ENCODE assay signal across 8 cellular contexts in genomic region chr11:83284501-83285051, GRCh38. TPM values are rescaled to one million over a fixed set of nuclear protein-coding genes. Genes with fewer than 3 reads are reported as not detected.
A peak's percentile ranks its signal among the peaks of the same experiment; 100 is the strongest.
DNase-seq lines count a peak whose midpoint lies in the region; ATAC-seq, FAIRE-seq and TF ChIP-seq lines count a peak whose summit lies in the region.

No MANE protein-coding gene starts in this region.

- POLR2A ChIA-PET in HepG2 (lab: Yijun Ruan, JAX), result interaction anchor here (0.9 to 3.6 kb wide), 6 partner anchors 8 to 384 kb away, joined by 3 to 28 read pairs (median 6); partner anchors contain the start of genes DDIAS, PCF11 and PRCP

- peak overlapping the region; percentile 88 for H3K27ac Mint-ChIP-seq in activated naive CD4-positive, alpha-beta T cell treated with anti-CD3 and anti-CD28 coated beads, Interleukin-2, amount 50 U/mL, for 24 hours
- H3K27ac Mint-ChIP-seq in activated naive CD4-positive, alpha-beta T cell treated with anti-CD3 and anti-CD28 coated beads, Interleukin-2, amount 50 U/mL, for 72 hours, result peak overlapping the region; percentile 98 to 99

- intact Hi-C loops in HepG2 (cut with micrococcal nuclease; ENCODE audit: unreplicated experiment) (loop anchor here (2.0 to 10.0 kb wide), 3 partner anchors 28 to 380 kb away; partner anchors contain the start of genes DDIAS and PRCP), head of caudate nucleus (cut with DNase I) (loop anchor here (10.0 kb wide), 2 partner anchors 380 to 440 kb away; partner anchors contain the start of genes DDIAS and PRCP)

- in situ Hi-C loops in HepG2 (cut with HindIII; ENCODE audit: extremely low pct_ligation_motif_present, low pct_unique_long_range_greater_than_20kb), result no loop called here

- peaks cover 10% of the 10 kb centered on the region for H3K36me3 Mint-ChIP-seq in activated naive CD4-positive, alpha-beta T cell treated with anti-CD3 and anti-CD28 coated beads, Interleukin-2, amount 50 U/mL, for 24 hours
- peaks cover 27 to 32% of the 10 kb centered on the region in 2 donors for H3K36me3 Mint-ChIP-seq in activated naive CD4-positive, alpha-beta T cell treated with anti-CD3 and anti-CD28 coated beads, Interleukin-2, amount 50 U/mL, for 72 hours

- H3K9me3 ChIP-seq in HepG2 (ENCODE audit: low read length), result no peaks in the 10 kb centered on the region

- peak overlapping the region; percentile 98 for H3K4me3 Mint-ChIP-seq in activated naive CD4-positive, alpha-beta T cell treated with anti-CD3 and anti-CD28 coated beads, Interleukin-2, amount 50 U/mL, for 24 hours

- H3K4me1 ChIP-seq in HepG2 (ENCODE audit: insufficient read depth, low read length) (peaks cover 34% of the 10 kb centered on the region), urinary bladder (ENCODE audit: insufficient read depth) (peaks cover 2% of the 10 kb centered on the region)

- peak overlapping the region; percentile 68 to 91 (median 75); a peak in 5 of 6 replicates for H3K4me3 ChIP-seq in HepG2 (replicated peaks in 1 of 3; ENCODE audit: insufficient read depth in 1 of 3, low read depth in 2 of 3, low read length in 3 of 3)
- H3K4me3 ChIP-seq in urinary bladder (ENCODE audit: low read depth, low read length), result peak overlapping the region; percentile 60

- H3K36me3 ChIP-seq in HepG2 (replicated peaks in 1 of 2; ENCODE audit: control insufficient read depth in 1 of 2, insufficient read depth in 2 of 2, low read length in 2 of 2) (no peaks in the 10 kb centered on the region), urinary bladder (ENCODE audit: insufficient read depth) (no peaks in the 10 kb centered on the region)

- no peaks in the 10 kb centered on the region for H3K27me3 ChIP-seq in HepG2 (ENCODE audit: control insufficient read depth in 1 of 2, insufficient read depth in 2 of 2, low read length in 2 of 2)

- peaks cover 52% of the 10 kb centered on the region for H3K4me1 Mint-ChIP-seq in activated naive CD4-positive, alpha-beta T cell treated with anti-CD3 and anti-CD28 coated beads, Interleukin-2, amount 50 U/mL, for 24 hours

- no peaks in the 10 kb centered on the region for H3K27me3 Mint-ChIP-seq in activated naive CD4-positive, alpha-beta T cell treated with anti-CD3 and anti-CD28 coated beads, Interleukin-2, amount 50 U/mL, for 24 hours

- TF ChIP-seq RAD21 in HepG2 (CRISPR knock-in tag; IDR thresholded peaks at IDR 0.05), result no peak

- no peaks in the 10 kb centered on the region for H4K20me1 ChIP-seq in HepG2 (ENCODE audit: insufficient read depth, low read length)

- TF ChIP-seq EP300 in HepG2 (IDR thresholded peaks at IDR 0.05; ENCODE audit: low read depth in 2 of 2, low read length in 2 of 2) (peak in 1 of 2 experiments; percentile 64; a peak in 2 of 4 replicates), HepG2 (CRISPR knock-in tag; IDR thresholded peaks at IDR 0.05; ENCODE audit: borderline replicate concordance) (no peak)

- CTCF ChIA-PET in HepG2 (lab: Yijun Ruan, JAX; ENCODE audit: low intra/inter-chr PET ratio, low total read pairs), result no interaction called here

- no peak for DNase-seq in activated naive CD4-positive, alpha-beta T cell treated with anti-CD3 and anti-CD28 coated beads, Interleukin-2, amount 50 U/mL, for 16 hours
- no peak for DNase-seq in activated naive CD4-positive, alpha-beta T cell treated with anti-CD3 and anti-CD28 coated beads, Interleukin-2, amount 50 U/mL, for 72 hours (ENCODE audit: low spot score in 2 of 2)
- DNase-seq in HepG2 (ENCODE audit: low spot score), result peak; percentile 72
- DNase-seq in GM19238 (ENCODE audit: insufficient read length, low spot score), result no peak
- DNase-seq in superior temporal gyrus (ENCODE audit: extremely low spot score), result no peak
- no peak for DNase-seq in head of caudate nucleus

- H3K79me2 ChIP-seq in HepG2 (ENCODE audit: insufficient read depth, low read length), result peaks cover 9% of the 10 kb centered on the region

- FAIRE-seq in HepG2 (lab: Jason Lieb, UNC), result no peak

- BruUV-seq in HepG2 (replicated peaks; lab: Mats Ljungman, UMichigan), result no TSS peak

- H3K9ac ChIP-seq in HepG2 (ENCODE audit: insufficient read depth, low read depth, low read length), result peak overlapping the region; percentile 94

- no peak; a peak in 1 of 4 replicates for TF ChIP-seq POLR2A in HepG2 (IDR thresholded peaks at IDR 0.05; ENCODE audit: insufficient read depth in 1 of 2, low read depth in 2 of 2, low read length in 2 of 2)

- H2AFZ ChIP-seq in HepG2 (ENCODE audit: low read length), result no peak overlapping the region

- TF ChIP-seq CTCF in HepG2 (CRISPR knock-in tag; IDR thresholded peaks at IDR 0.05), result no peak

- ATAC-seq in activated naive CD4-positive, alpha-beta T cell treated with anti-CD3 and anti-CD28 coated beads, Interleukin-2, amount 50 U/mL, for 72 hours, result no peak
- ATAC-seq in HepG2, result peak; percentile 10

- H3K27ac ChIP-seq in HepG2 (ENCODE audit: extremely low read length, insufficient read depth, low read length), result peak overlapping the region; percentile 96
- H3K27ac ChIP-seq in urinary bladder (ENCODE audit: low read depth), result peak overlapping the region; percentile 15

- peak overlapping the region; percentile 79 for H3K4me2 ChIP-seq in HepG2 (ENCODE audit: low read depth, low read length)

- H3K9me3 Mint-ChIP-seq in activated naive CD4-positive, alpha-beta T cell treated with anti-CD3 and anti-CD28 coated beads, Interleukin-2, amount 50 U/mL, for 24 hours, result peaks cover 3% of the 10 kb centered on the region
- H3K9me3 Mint-ChIP-seq in activated naive CD4-positive, alpha-beta T cell treated with anti-CD3 and anti-CD28 coated beads, Interleukin-2, amount 50 U/mL, for 72 hours, result peaks cover 4% of the 10 kb centered on the region in 2 donors

TF ChIP-seq in HepG2, 621 proteins besides CTCF, POLR2A, EP300 and RAD21 (continues in another document):
- no peak for TF ChIP-seq KLF15 (CRISPR knock-in tag; IDR thresholded peaks at IDR 0.05; ENCODE audit: borderline replicate concordance)
- TF ChIP-seq ZNF891 (CRISPR knock-in tag; IDR thresholded peaks at IDR 0.05), result no peak
- TF ChIP-seq ZNF18 (CRISPR knock-in tag; IDR thresholded peaks at IDR 0.05; ENCODE audit: insufficient replicate concordance), result no peak
- TF ChIP-seq SCMH1 (CRISPR knock-in tag; IDR thresholded peaks at IDR 0.05; ENCODE audit: borderline replicate concordance), result no peak
- TF ChIP-seq ZNF468 (CRISPR knock-in tag; IDR thresholded peaks at IDR 0.05), result no peak
- no peak for TF ChIP-seq TBP (CRISPR knock-in tag; IDR thresholded peaks at IDR 0.05)
- no peak for TF ChIP-seq NCOA5 (CRISPR knock-in tag; IDR thresholded peaks at IDR 0.05)
- no peak for TF ChIP-seq SMARCE1 (IDR thresholded peaks at IDR 0.05; ENCODE audit: borderline replicate concordance)
- TF ChIP-seq SMC3 (IDR thresholded peaks at IDR 0.05; ENCODE audit: low read length), result no peak
- TF ChIP-seq THAP7 (CRISPR knock-in tag; IDR thresholded peaks at IDR 0.05), result no peak
- peak; percentile 46 for TF ChIP-seq PPARG (CRISPR knock-in tag; conservative IDR thresholded peaks at IDR 0.05)
- no peak for TF ChIP-seq ZNF350 (CRISPR knock-in tag; IDR thresholded peaks at IDR 0.05; ENCODE audit: borderline replicate concordance, low read depth)

RNA-seq across cellular contexts. Expression of gene CCDC90B, which starts 1.6 kb away (rescaled TPM):
- total RNA-seq in activated naive CD4-positive, alpha-beta T cell treated with anti-CD3 and anti-CD28 coated beads, Interleukin-2, amount 50 U/mL, for 72 hours, result 10 to 100 TPM; 28.4 to 31.2 TPM
- 46.1 and 56.3 TPM in 2 replicates for total RNA-seq in HepG2 (2016; rRNA removed; fragmentation: Illumina TruSeq; extraction: Trizol)
- total RNA-seq in HepG2 (2016; cell fraction: cytosol; rRNA removed; fragmentation: Illumina TruSeq; extraction: Trizol; ENCODE audit: low read depth), result 35.5 and 36.0 TPM in 2 replicates
- 45.8 and 59.6 TPM in 2 replicates for total RNA-seq in HepG2 (2016; cell fraction: insoluble cytoplasmic fraction; rRNA removed; fragmentation: Illumina TruSeq; extraction: Trizol)
- 61.0 and 63.3 TPM in 2 replicates for total RNA-seq in HepG2 (2016; cell fraction: membrane; rRNA removed; fragmentation: Illumina TruSeq; extraction: Trizol)
- 29.1 and 29.5 TPM in 2 replicates for total RNA-seq in HepG2 (2016; cell fraction: nucleus; rRNA removed; fragmentation: Illumina TruSeq; extraction: Trizol)
- 15.2 and 17.1 TPM in 2 replicates for polyA plus RNA-seq in HepG2 (2011; rRNA removed)
- polyA plus RNA-seq in HepG2 (2011; cell fraction: cytosol; rRNA removed), result 12.4 and 15.3 TPM in 2 replicates
- 10.5 and 14.2 TPM in 2 replicates for polyA plus RNA-seq in HepG2 (2011; cell fraction: nucleus; rRNA removed)
- 20.7 and 28.8 TPM in 2 replicates for polyA plus RNA-seq in HepG2 (2012)
- polyA plus RNA-seq in HepG2 (2016; cell fraction: cytosol; fragmentation: Illumina TruSeq; extraction: Trizol; ENCODE audit: low read depth), result 28.9 and 42.1 TPM in 2 replicates
- polyA plus RNA-seq in HepG2 (2016; cell fraction: insoluble cytoplasmic fraction; fragmentation: Illumina TruSeq; extraction: Trizol; ENCODE audit: low read depth), result 53.4 and 61.7 TPM in 2 replicates
- polyA plus RNA-seq in HepG2 (2016; cell fraction: membrane; fragmentation: Illumina TruSeq; extraction: Trizol; ENCODE audit: low read depth), result 48.5 and 53.2 TPM in 2 replicates
- 35.9 and 38.0 TPM in 2 replicates for polyA plus RNA-seq in HepG2 (2016; cell fraction: nucleus; fragmentation: Illumina TruSeq; extraction: Trizol; ENCODE audit: insufficient read depth, low read depth)
- polyA minus RNA-seq in HepG2 (2011; rRNA and poly(A)+ RNA removed; ENCODE audit: low replicate concordance), result 21.0 and 28.5 TPM in 2 replicates
- 13.6 and 16.4 TPM in 2 replicates for polyA minus RNA-seq in HepG2 (2011; cell fraction: cytosol; rRNA and poly(A)+ RNA removed)
- polyA minus RNA-seq in HepG2 (2011; cell fraction: nucleus; rRNA and poly(A)+ RNA removed), result 56.9 and 58.7 TPM in 2 replicates
- 86.0 TPM for total RNA-seq in urinary bladder
- 33.9 TPM for polyA plus RNA-seq in urinary bladder
